Comparison of ENCODE assay signal across 14 cellular contexts in genomic region chr2:237297421-237298155, GRCh38.
DNase-seq lines count a peak whose midpoint lies in the region; ATAC-seq and TF ChIP-seq lines count a peak whose summit lies in the region.
"Had no signal": no experiment of that assay in that cellular context is flagged by ENCODE, and none has a peak within 500 bp of the region (broad histone marks: within the 10 kb centered on the region; RNA-seq: fewer than 3 reads in every experiment).

No MANE protein-coding gene starts in this region.

- no peaks in the 10 kb centered on the region for H3K36me3 ChIP-seq in DND-41 (ENCODE audit: insufficient read depth, low read length)
- no peaks in the 10 kb centered on the region for H3K36me3 ChIP-seq in skeletal muscle tissue (ENCODE audit: control insufficient read depth in 3 of 3, insufficient read depth in 3 of 3, low read length in 3 of 3)
- H3K36me3 ChIP-seq: BE2C had no signal

- H3K36me3 Mint-ChIP-seq in activated CD4-positive, alpha-beta memory T cell treated with anti-CD3 and anti-CD28 coated beads for 36 hours: no peaks in the 10 kb centered on the region
- no peaks in the 10 kb centered on the region for H3K36me3 Mint-ChIP-seq in activated naive CD4-positive, alpha-beta T cell treated with anti-CD3 and anti-CD28 coated beads for 36 hours (ENCODE audit: low read depth)
- H3K36me3 Mint-ChIP-seq: T-cell had no signal

- H3K27me3 Mint-ChIP-seq in activated CD4-positive, alpha-beta memory T cell treated with anti-CD3 and anti-CD28 coated beads for 36 hours: peaks cover 25% of the 10 kb centered on the region
- H3K27me3 Mint-ChIP-seq in activated naive CD4-positive, alpha-beta T cell treated with anti-CD3 and anti-CD28 coated beads for 36 hours (ENCODE audit: low read depth): peaks cover 9% of the 10 kb centered on the region

- no peak overlapping the region for H3K27ac Mint-ChIP-seq in activated CD4-positive, alpha-beta memory T cell treated with anti-CD3 and anti-CD28 coated beads for 36 hours
- H3K27ac Mint-ChIP-seq in activated naive CD4-positive, alpha-beta T cell treated with anti-CD3 and anti-CD28 coated beads for 36 hours: no peak overlapping the region
- H3K27ac Mint-ChIP-seq: T-cell had no signal

- TF ChIP-seq CTCF in DND-41 (IDR thresholded peaks at IDR 0.05; ENCODE audit: borderline replicate concordance, extremely low read depth, low read length, poor library complexity, severe bottlenecking) (no peak), RWPE1 (conservative IDR thresholded peaks at IDR 0.05; ENCODE audit: low read depth) (no peak)

- H3K4me3 ChIP-seq in DND-41 (ENCODE audit: low read depth in 1 of 2, low read length in 2 of 2) (no peak overlapping the region), skeletal muscle tissue (ENCODE audit: low read length in 3 of 3) (no peak overlapping the region)

- intact Hi-C loops in activated CD4-positive, alpha-beta memory T cell treated with anti-CD3 and anti-CD28 coated beads for 36 hours (cut with micrococcal nuclease): loop anchor here (10.0 kb wide), 1 partner anchor 143 kb away; no protein-coding TSS in a partner anchor
- intact Hi-C loops in activated naive CD4-positive, alpha-beta T cell treated with anti-CD3 and anti-CD28 coated beads for 36 hours (cut with micrococcal nuclease): no loop called here

- H3K4me1 Mint-ChIP-seq in activated CD4-positive, alpha-beta memory T cell treated with anti-CD3 and anti-CD28 coated beads for 36 hours (ENCODE audit: low read depth): no peaks in the 10 kb centered on the region
- no peaks in the 10 kb centered on the region for H3K4me1 Mint-ChIP-seq in activated naive CD4-positive, alpha-beta T cell treated with anti-CD3 and anti-CD28 coated beads for 36 hours (ENCODE audit: low read depth)
- H3K4me1 Mint-ChIP-seq: T-cell had no signal

- H3K4me3 Mint-ChIP-seq in activated CD4-positive, alpha-beta memory T cell treated with anti-CD3 and anti-CD28 coated beads for 36 hours: no peak overlapping the region
- H3K4me3 Mint-ChIP-seq in activated naive CD4-positive, alpha-beta T cell treated with anti-CD3 and anti-CD28 coated beads for 36 hours: no peak overlapping the region
- H3K4me3 Mint-ChIP-seq: T-cell had no signal

- H3K27ac ChIP-seq in DND-41 (ENCODE audit: low read length) (no peak overlapping the region), RWPE1 (peak overlapping the region; percentile 66; the same call in 1 of the 2 replicates), skeletal muscle tissue (ENCODE audit: low read depth, low read length) (peak overlapping the region; percentile 67)
- H3K27ac ChIP-seq: HL-60 had no signal

- H3K27me3 ChIP-seq in DND-41 (ENCODE audit: insufficient read depth, low read length, poor library complexity) (peaks cover 4% of the 10 kb centered on the region), skeletal muscle tissue (ENCODE audit: control insufficient read depth in 3 of 3, insufficient read depth in 3 of 3, low read length in 3 of 3) (no peaks in the 10 kb centered on the region)
- H3K27me3 ChIP-seq: BE2C had no signal

- no peak overlapping the region for H3K9ac ChIP-seq in DND-41 (ENCODE audit: low read depth, low read length)
- H3K9ac ChIP-seq in skeletal muscle tissue (ENCODE audit: low read depth in 1 of 3, low read length in 3 of 3): no peak overlapping the region

- H3K79me2 ChIP-seq in DND-41 (ENCODE audit: insufficient read depth, low read length): no peaks in the 10 kb centered on the region

- H3K9me3 ChIP-seq in DND-41 (ENCODE audit: insufficient read depth, low read length, severe bottlenecking): no peaks in the 10 kb centered on the region
- H3K9me3 ChIP-seq in skeletal muscle tissue (ENCODE audit: control insufficient read depth in 3 of 3, low read length in 3 of 3): peaks cover 0 to 3% (median 0%) of the 10 kb centered on the region in 3 donors
- H3K9me3 ChIP-seq: BE2C had no signal

- H3K4me1 ChIP-seq in DND-41 (ENCODE audit: insufficient read depth, low read length) (no peaks in the 10 kb centered on the region), skeletal muscle tissue (ENCODE audit: control insufficient read depth in 3 of 3, insufficient read depth in 3 of 3, low read length in 3 of 3) (peaks cover 8 to 19% (median 16%) of the 10 kb centered on the region in 3 donors)

- no peak overlapping the region for H3K4me2 ChIP-seq in DND-41 (ENCODE audit: insufficient read depth, low read length)

- DNase-seq in DND-41 (peak; percentile 5), RWPE1 (ENCODE audit: low spot score) (no peak), kidney glomerular epithelial cell (lab: John Stamatoyannopoulos, UW) (peak; percentile 65), A172 (ENCODE audit: low spot score) (no peak)
- no peak for DNase-seq in activated CD4-positive, alpha-beta memory T cell treated with anti-CD3 and anti-CD28 coated beads for 36 hours
- DNase-seq in activated naive CD4-positive, alpha-beta T cell treated with anti-CD3 and anti-CD28 coated beads for 36 hours: no peak
- DNase-seq: activated CD4-positive, alpha-beta T cell treated with anti-CD3 and anti-CD28 coated beads for 1 hour; left cardiac atrium; NCI-H2029 treated with DMSO at 0.1 percent for 48 hours; T-cell had no signal

- H3K9me3 Mint-ChIP-seq in activated CD4-positive, alpha-beta memory T cell treated with anti-CD3 and anti-CD28 coated beads for 36 hours: peaks cover 8% of the 10 kb centered on the region
- H3K9me3 Mint-ChIP-seq in activated naive CD4-positive, alpha-beta T cell treated with anti-CD3 and anti-CD28 coated beads for 36 hours: peaks cover 6% of the 10 kb centered on the region

- ATAC-seq in DND-41 (ENCODE audit: insufficient read depth, low read depth) (no peak), HG03460 (IDR thresholded peaks at IDR 0.05; ENCODE audit: unreplicated experiment) (no peak)
- ATAC-seq: T-cell had no signal

- POLR2A ChIA-PET in RWPE1 (lab: Yijun Ruan, JAX; ENCODE audit: low non-redundant PET): no interaction called here
- POLR2A ChIA-PET in activated CD4-positive, alpha-beta memory T cell treated with anti-CD3 and anti-CD28 coated beads for 36 hours (lab: Charles Lee): interaction anchor here (0.5 kb wide), 1 partner anchor 1228 kb away, joined by 3 read pairs; no protein-coding TSS in a partner anchor

- no peaks in the 10 kb centered on the region for H4K20me1 ChIP-seq in DND-41 (ENCODE audit: insufficient read depth, low read length)

- CTCF ChIA-PET in RWPE1 (lab: Yijun Ruan, JAX): no interaction called here
- CTCF ChIA-PET in activated CD4-positive, alpha-beta memory T cell treated with anti-CD3 and anti-CD28 coated beads for 36 hours (lab: Charles Lee): no interaction called here
- CTCF ChIA-PET in activated naive CD4-positive, alpha-beta T cell treated with anti-CD3 and anti-CD28 coated beads for 36 hours (lab: Charles Lee): no interaction called here

- no peak overlapping the region for H2AFZ ChIP-seq in DND-41 (ENCODE audit: low read depth, low read length)

Comparison
In these comparisons a context has a peak if more than half of its experiments do, and no peak if none do; other contexts are left out.
1. DNase-seq: peak in DND-41 (single experiment) and kidney glomerular epithelial cell (single experiment); none in RWPE1 (single experiment), activated CD4-positive, alpha-beta memory T cell treated with anti-CD3 and anti-CD28 coated beads for 36 hours (single experiment), A172 (single experiment) and activated naive CD4-positive, alpha-beta T cell treated with anti-CD3 and anti-CD28 coated beads for 36 hours (single experiment).